Comparison of ENCODE assay signal across 1 cellular context in the genomic region with DNA sequence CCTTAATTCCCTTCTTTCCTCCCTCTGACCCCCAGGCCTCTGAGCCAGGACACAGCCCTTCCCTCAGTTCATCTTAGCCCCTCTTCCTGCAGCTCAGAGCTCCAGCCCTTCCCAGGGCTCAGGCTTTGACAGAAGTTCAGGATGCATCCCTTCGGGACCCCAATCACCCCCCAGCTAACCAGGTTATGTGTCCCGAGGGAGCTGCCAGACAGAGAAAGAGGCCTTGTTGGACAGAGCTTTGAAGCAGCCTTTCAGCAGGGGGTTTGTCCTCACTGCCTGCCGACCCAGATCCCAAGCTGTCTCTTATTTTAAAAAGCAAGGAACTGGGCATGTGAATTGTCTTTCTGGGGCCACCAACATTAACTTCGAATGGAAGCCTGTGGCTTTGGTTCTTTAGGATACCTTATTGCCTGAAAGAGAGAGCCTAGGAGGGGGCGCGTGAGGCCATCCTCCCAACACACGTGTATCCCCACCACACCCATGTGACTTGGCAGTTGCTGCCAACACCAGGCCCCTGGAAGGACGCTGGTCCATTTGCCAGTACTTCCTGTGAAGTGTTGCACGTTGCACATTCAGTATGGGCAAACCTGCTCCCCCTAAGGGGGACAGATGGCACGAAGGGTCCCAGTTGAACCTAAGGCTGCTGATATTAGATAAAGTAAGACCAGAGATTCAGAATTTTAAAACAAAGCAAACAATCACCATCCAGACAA.
TF ChIP-seq lines count a peak whose summit lies in the region.

No MANE protein-coding gene starts in this region.

TF ChIP-seq in WTC11, 78 proteins besides CTCF, POLR2A, EP300 and RAD21 (continued from another document):
- TF ChIP-seq, protein P1, sequence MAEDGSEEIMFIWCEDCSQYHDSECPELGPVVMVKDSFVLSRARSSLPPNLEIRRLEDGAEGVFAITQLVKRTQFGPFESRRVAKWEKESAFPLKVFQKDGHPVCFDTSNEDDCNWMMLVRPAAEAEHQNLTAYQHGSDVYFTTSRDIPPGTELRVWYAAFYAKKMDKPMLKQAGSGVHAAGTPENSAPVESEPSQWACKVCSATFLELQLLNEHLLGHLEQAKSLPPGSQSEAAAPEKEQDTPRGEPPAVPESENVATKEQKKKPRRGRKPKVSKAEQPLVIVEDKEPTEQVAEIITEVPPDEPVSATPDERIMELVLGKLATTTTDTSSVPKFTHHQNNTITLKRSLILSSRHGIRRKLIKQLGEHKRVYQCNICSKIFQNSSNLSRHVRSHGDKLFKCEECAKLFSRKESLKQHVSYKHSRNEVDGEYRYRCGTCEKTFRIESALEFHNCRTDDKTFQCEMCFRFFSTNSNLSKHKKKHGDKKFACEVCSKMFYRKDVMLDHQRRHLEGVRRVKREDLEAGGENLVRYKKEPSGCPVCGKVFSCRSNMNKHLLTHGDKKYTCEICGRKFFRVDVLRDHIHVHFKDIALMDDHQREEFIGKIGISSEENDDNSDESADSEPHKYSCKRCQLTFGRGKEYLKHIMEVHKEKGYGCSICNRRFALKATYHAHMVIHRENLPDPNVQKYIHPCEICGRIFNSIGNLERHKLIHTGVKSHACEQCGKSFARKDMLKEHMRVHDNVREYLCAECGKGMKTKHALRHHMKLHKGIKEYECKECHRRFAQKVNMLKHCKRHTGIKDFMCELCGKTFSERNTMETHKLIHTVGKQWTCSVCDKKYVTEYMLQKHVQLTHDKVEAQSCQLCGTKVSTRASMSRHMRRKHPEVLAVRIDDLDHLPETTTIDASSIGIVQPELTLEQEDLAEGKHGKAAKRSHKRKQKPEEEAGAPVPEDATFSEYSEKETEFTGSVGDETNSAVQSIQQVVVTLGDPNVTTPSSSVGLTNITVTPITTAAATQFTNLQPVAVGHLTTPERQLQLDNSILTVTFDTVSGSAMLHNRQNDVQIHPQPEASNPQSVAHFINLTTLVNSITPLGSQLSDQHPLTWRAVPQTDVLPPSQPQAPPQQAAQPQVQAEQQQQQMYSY (CRISPR knock-in tag; IDR thresholded peaks at IDR 0.05), result no peak
- TF ChIP-seq, protein P2, sequence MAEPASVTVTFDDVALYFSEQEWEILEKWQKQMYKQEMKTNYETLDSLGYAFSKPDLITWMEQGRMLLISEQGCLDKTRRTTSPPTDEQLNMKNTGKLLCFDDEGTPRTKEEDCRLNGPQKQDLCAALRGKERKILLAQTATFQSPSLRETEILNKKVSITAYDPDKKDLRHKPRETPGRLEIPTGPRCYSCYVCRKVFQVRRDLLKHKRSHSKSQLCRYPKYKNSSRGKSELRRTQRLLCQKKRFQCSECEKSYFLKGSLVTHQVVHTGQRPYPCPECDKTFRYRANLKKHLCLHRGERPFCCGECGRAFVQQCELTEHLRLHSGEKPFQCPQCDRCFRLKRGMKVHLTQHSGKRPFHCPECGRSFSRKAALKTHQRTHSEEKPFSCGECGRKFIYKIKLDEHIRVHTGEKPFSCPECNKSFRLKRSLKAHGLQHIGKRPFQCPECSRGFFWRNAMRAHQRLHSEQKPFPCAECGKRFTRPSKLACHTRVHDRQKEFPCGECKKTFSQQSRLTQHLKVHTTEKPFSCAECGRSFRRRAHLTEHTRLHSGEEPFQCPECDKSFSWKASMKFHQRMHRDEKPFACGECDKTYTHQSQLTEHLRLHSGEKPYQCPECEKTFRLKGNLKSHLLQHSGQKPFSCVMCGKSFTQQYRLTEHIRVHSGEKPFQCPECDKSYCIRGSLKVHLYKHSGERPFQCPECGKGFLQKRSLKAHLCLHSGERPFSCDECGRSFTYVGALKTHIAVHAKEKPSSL (CRISPR knock-in tag; conservative IDR thresholded peaks at IDR 0.05), result no peak
- TF ChIP-seq, protein P3, sequence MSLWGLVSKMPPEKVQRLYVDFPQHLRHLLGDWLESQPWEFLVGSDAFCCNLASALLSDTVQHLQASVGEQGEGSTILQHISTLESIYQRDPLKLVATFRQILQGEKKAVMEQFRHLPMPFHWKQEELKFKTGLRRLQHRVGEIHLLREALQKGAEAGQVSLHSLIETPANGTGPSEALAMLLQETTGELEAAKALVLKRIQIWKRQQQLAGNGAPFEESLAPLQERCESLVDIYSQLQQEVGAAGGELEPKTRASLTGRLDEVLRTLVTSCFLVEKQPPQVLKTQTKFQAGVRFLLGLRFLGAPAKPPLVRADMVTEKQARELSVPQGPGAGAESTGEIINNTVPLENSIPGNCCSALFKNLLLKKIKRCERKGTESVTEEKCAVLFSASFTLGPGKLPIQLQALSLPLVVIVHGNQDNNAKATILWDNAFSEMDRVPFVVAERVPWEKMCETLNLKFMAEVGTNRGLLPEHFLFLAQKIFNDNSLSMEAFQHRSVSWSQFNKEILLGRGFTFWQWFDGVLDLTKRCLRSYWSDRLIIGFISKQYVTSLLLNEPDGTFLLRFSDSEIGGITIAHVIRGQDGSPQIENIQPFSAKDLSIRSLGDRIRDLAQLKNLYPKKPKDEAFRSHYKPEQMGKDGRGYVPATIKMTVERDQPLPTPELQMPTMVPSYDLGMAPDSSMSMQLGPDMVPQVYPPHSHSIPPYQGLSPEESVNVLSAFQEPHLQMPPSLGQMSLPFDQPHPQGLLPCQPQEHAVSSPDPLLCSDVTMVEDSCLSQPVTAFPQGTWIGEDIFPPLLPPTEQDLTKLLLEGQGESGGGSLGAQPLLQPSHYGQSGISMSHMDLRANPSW (CRISPR knock-in tag; conservative IDR thresholded peaks at IDR 0.05; ENCODE audit: low read depth), result no peak
- TF ChIP-seq ELF4 (CRISPR knock-in tag; IDR thresholded peaks at IDR 0.05; ENCODE audit: low read depth), result no peak
- no peak for TF ChIP-seq TEAD1 (CRISPR knock-in tag; IDR thresholded peaks at IDR 0.05)
- TF ChIP-seq, protein P4, sequence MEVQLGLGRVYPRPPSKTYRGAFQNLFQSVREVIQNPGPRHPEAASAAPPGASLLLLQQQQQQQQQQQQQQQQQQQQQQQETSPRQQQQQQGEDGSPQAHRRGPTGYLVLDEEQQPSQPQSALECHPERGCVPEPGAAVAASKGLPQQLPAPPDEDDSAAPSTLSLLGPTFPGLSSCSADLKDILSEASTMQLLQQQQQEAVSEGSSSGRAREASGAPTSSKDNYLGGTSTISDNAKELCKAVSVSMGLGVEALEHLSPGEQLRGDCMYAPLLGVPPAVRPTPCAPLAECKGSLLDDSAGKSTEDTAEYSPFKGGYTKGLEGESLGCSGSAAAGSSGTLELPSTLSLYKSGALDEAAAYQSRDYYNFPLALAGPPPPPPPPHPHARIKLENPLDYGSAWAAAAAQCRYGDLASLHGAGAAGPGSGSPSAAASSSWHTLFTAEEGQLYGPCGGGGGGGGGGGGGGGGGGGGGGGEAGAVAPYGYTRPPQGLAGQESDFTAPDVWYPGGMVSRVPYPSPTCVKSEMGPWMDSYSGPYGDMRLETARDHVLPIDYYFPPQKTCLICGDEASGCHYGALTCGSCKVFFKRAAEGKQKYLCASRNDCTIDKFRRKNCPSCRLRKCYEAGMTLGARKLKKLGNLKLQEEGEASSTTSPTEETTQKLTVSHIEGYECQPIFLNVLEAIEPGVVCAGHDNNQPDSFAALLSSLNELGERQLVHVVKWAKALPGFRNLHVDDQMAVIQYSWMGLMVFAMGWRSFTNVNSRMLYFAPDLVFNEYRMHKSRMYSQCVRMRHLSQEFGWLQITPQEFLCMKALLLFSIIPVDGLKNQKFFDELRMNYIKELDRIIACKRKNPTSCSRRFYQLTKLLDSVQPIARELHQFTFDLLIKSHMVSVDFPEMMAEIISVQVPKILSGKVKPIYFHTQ (CRISPR knock-in tag; IDR thresholded peaks at IDR 0.05), result no peak
- no peak for TF ChIP-seq TEAD4 (CRISPR knock-in tag; IDR thresholded peaks at IDR 0.05)
- TF ChIP-seq, protein P5, sequence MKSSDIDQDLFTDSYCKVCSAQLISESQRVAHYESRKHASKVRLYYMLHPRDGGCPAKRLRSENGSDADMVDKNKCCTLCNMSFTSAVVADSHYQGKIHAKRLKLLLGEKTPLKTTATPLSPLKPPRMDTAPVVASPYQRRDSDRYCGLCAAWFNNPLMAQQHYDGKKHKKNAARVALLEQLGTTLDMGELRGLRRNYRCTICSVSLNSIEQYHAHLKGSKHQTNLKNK (CRISPR knock-in tag; IDR thresholded peaks at IDR 0.05), result no peak
- no peak for TF ChIP-seq GTF2I (CRISPR knock-in tag; conservative IDR thresholded peaks at IDR 0.05)
- no peak for TF ChIP-seq ZBTB21 (CRISPR knock-in tag; IDR thresholded peaks at IDR 0.05; ENCODE audit: borderline replicate concordance)
- TF ChIP-seq, protein P6, sequence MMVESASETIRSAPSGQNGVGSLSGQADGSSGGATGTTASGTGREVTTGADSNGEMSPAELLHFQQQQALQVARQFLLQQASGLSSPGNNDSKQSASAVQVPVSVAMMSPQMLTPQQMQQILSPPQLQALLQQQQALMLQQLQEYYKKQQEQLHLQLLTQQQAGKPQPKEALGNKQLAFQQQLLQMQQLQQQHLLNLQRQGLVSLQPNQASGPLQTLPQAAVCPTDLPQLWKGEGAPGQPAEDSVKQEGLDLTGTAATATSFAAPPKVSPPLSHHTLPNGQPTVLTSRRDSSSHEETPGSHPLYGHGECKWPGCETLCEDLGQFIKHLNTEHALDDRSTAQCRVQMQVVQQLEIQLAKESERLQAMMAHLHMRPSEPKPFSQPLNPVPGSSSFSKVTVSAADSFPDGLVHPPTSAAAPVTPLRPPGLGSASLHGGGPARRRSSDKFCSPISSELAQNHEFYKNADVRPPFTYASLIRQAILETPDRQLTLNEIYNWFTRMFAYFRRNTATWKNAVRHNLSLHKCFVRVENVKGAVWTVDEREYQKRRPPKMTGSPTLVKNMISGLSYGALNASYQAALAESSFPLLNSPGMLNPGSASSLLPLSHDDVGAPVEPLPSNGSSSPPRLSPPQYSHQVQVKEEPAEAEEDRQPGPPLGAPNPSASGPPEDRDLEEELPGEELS (CRISPR knock-in tag; IDR thresholded peaks at IDR 0.05), result no peak
- TF ChIP-seq, protein P7, sequence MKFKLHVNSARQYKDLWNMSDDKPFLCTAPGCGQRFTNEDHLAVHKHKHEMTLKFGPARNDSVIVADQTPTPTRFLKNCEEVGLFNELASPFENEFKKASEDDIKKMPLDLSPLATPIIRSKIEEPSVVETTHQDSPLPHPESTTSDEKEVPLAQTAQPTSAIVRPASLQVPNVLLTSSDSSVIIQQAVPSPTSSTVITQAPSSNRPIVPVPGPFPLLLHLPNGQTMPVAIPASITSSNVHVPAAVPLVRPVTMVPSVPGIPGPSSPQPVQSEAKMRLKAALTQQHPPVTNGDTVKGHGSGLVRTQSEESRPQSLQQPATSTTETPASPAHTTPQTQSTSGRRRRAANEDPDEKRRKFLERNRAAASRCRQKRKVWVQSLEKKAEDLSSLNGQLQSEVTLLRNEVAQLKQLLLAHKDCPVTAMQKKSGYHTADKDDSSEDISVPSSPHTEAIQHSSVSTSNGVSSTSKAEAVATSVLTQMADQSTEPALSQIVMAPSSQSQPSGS (CRISPR knock-in tag; IDR thresholded peaks at IDR 0.05; ENCODE audit: borderline replicate concordance, low read depth), result no peak
- no peak for TF ChIP-seq ZNF219 (CRISPR knock-in tag; IDR thresholded peaks at IDR 0.05; ENCODE audit: borderline replicate concordance)
- TF ChIP-seq SMAD4 (CRISPR knock-in tag; IDR thresholded peaks at IDR 0.05), result no peak
- no peak for TF ChIP-seq HMGA2 (CRISPR knock-in tag; IDR thresholded peaks at IDR 0.05)
